In the genomic region with DNA sequence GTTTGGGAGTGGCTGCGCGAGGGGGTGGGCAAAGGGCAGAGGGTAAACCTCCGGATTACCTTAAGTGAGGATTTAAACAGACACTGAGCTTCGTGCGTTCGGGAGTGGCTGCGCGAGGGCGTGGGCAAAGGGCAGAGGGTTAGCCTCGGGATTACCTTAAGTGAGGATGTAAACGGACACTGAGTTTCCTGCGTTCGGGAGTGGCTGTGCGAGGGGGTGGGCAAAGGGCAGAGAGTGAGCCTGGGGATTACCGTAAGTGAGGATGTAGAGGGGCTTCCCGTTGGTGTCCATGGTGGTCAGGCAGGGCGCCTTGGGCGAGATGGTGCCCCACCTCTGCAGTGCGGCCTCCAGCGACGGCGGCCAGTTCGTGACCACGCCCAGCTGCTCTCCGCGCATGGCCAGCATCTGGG, we compare ENCODE assay signal across 23 cellular contexts.
DNase-seq lines count a peak whose midpoint lies in the region; ATAC-seq and TF ChIP-seq lines count a peak whose summit lies in the region.
"Had no signal": no experiment of that assay in that cellular context is flagged by ENCODE, and none has a peak within 500 bp of the region (broad histone marks: within the 10 kb centered on the region; RNA-seq: fewer than 3 reads in every experiment).

No MANE protein-coding gene starts in this region.

- H3K4me3 Mint-ChIP-seq in activated T-cell treated with anti-CD3 and anti-CD28 coated beads, Interleukin-2, amount 50 U/mL, for 4 hours: no peak overlapping the region
- no peak overlapping the region for H3K4me3 Mint-ChIP-seq in activated CD8-positive, alpha-beta memory T cell treated with anti-CD3 and anti-CD28 coated beads, Interleukin-2, amount 10 ng/mL, durations not matched to agents 7 days and 5 days
- H3K4me3 Mint-ChIP-seq: CD8-positive, alpha-beta T cell had no signal

- DNase-seq in ELF-1 (ENCODE audit: low read depth, low spot score) (peak; percentile 44), WERI-Rb-1 (peak; percentile 54), left kidney (ENCODE audit: low read depth, low spot score) (peak; percentile 46), neuronal stem cell (ENCODE audit: low spot score) (no peak), MM.1S (no peak)
- no peak for DNase-seq in activated T-cell treated with anti-CD3 and anti-CD28 coated beads, Interleukin-2, amount 50 U/mL, for 4 hours
- DNase-seq in stimulated activated naive CD4-positive, alpha-beta T cell (lab: John Stamatoyannopoulos, UW): no peak
- no peak for DNase-seq in activated CD8-positive, alpha-beta memory T cell treated with anti-CD3 and anti-CD28 coated beads, Interleukin-2, amount 10 ng/mL, durations not matched to agents 7 days and 5 days
- DNase-seq: 8988T; AML-193; C1 segment of cervical spinal cord; Calu3; CD8-positive, alpha-beta T cell; DMS153; IMR-90; NCI-H1105; NCI-H2029 treated with DMSO at 0.1 percent for 48 hours; NCI-H226; NCI-H510A treated with DMSO at 0.1 percent for 48 hours; NCI-H774; Right ventricle myocardium superior had no signal

- peaks cover 14% of the 10 kb centered on the region for H3K36me3 Mint-ChIP-seq in activated T-cell treated with anti-CD3 and anti-CD28 coated beads, Interleukin-2, amount 50 U/mL, for 4 hours (ENCODE audit: insufficient read depth)
- no peaks in the 10 kb centered on the region for H3K36me3 Mint-ChIP-seq in activated CD8-positive, alpha-beta memory T cell treated with anti-CD3 and anti-CD28 coated beads, Interleukin-2, amount 10 ng/mL, durations not matched to agents 7 days and 5 days

- no peaks in the 10 kb centered on the region for H3K9me2 ChIP-seq in MM.1S (replicated peaks; ENCODE audit: insufficient read depth, low read length)

- H2BK12ac ChIP-seq in neuronal stem cell (ENCODE audit: low read length): no peak overlapping the region

- H2AK5ac ChIP-seq in neuronal stem cell (ENCODE audit: low read depth, low read length): no peak overlapping the region

- CTCF ChIA-PET in activated CD8-positive, alpha-beta memory T cell treated with anti-CD3 and anti-CD28 coated beads, Interleukin-2, amount 10 ng/mL, durations not matched to agents 7 days and 5 days (lab: Charles Lee): no interaction called here

- no peaks in the 10 kb centered on the region for H3K27me3 Mint-ChIP-seq in activated T-cell treated with anti-CD3 and anti-CD28 coated beads, Interleukin-2, amount 50 U/mL, for 4 hours (ENCODE audit: low read depth)
- peaks cover 4% of the 10 kb centered on the region for H3K27me3 Mint-ChIP-seq in activated CD8-positive, alpha-beta memory T cell treated with anti-CD3 and anti-CD28 coated beads, Interleukin-2, amount 10 ng/mL, durations not matched to agents 7 days and 5 days

- H4K91ac ChIP-seq in neuronal stem cell (ENCODE audit: low read depth, low read length, poor library complexity): no peak overlapping the region

- H3K9me3 ChIP-seq in WERI-Rb-1 (ENCODE audit: severe bottlenecking) (no peaks in the 10 kb centered on the region), neuronal stem cell (replicated peaks in 1 of 2; ENCODE audit: control insufficient read depth in 2 of 2, insufficient read depth in 1 of 2, low read depth in 1 of 2, low read length in 2 of 2) (no peaks in the 10 kb centered on the region), MM.1S (replicated peaks; ENCODE audit: insufficient read depth, low read length) (no peaks in the 10 kb centered on the region)
- H3K9me3 ChIP-seq: HAP-1 had no signal

- H3K4me1 ChIP-seq in neuronal stem cell (ENCODE audit: control insufficient read depth in 2 of 2, insufficient read depth in 1 of 2, low read depth in 1 of 2, low read length in 2 of 2) (peaks cover 0 to 7% of the 10 kb centered on the region in 2 donors), MM.1S (ENCODE audit: low read length) (no peaks in the 10 kb centered on the region)

- H3K79me2 ChIP-seq in MM.1S (ENCODE audit: low read length): no peaks in the 10 kb centered on the region

- no peak overlapping the region for H2BK15ac ChIP-seq in neuronal stem cell (ENCODE audit: low read length)

- H3K27me3 ChIP-seq in WERI-Rb-1 (ENCODE audit: insufficient read depth, low read depth, severe bottlenecking): no peaks in the 10 kb centered on the region
- no peaks in the 10 kb centered on the region for H3K27me3 ChIP-seq in neuronal stem cell (ENCODE audit: control insufficient read depth in 3 of 3, insufficient read depth in 3 of 3, low read depth in 1 of 3, low read length in 3 of 3)
- H3K27me3 ChIP-seq in MM.1S (replicated peaks; ENCODE audit: insufficient read depth, low read length): no peaks in the 10 kb centered on the region

- no peaks in the 10 kb centered on the region for H4K20me1 ChIP-seq in MM.1S (ENCODE audit: insufficient read depth, low read length)

- TF ChIP-seq CTCF in WERI-Rb-1 (IDR thresholded peaks at IDR 0.05; ENCODE audit: low read depth, low read length) (no peak), MM.1S (IDR thresholded peaks at IDR 0.05; ENCODE audit: low read length) (no peak)

- no CpG with 5 or more reads among the region's 26 CpGs for WGBS in neuronal stem cell (ENCODE audit: extremely low coverage in 2 of 2, insufficient read length in 2 of 2, insufficient replicate concordance in 1 of 2), 2 donors

- H3F3A ChIP-seq in MM.1S (ENCODE audit: insufficient read depth, low read length): no peaks in the 10 kb centered on the region

- H3K4ac ChIP-seq in neuronal stem cell (ENCODE audit: low read length): no peak overlapping the region

- H3K27ac Mint-ChIP-seq in activated CD8-positive, alpha-beta memory T cell treated with anti-CD3 and anti-CD28 coated beads, Interleukin-2, amount 10 ng/mL, durations not matched to agents 7 days and 5 days: no peak overlapping the region
- H3K27ac Mint-ChIP-seq: CD8-positive, alpha-beta T cell had no signal

- no peaks in the 10 kb centered on the region for H3K4me1 Mint-ChIP-seq in activated T-cell treated with anti-CD3 and anti-CD28 coated beads, Interleukin-2, amount 50 U/mL, for 4 hours (ENCODE audit: low read depth)
- no peaks in the 10 kb centered on the region for H3K4me1 Mint-ChIP-seq in activated CD8-positive, alpha-beta memory T cell treated with anti-CD3 and anti-CD28 coated beads, Interleukin-2, amount 10 ng/mL, durations not matched to agents 7 days and 5 days

- H3K27ac ChIP-seq in WERI-Rb-1: no peak overlapping the region
- no peak overlapping the region for H3K27ac ChIP-seq in neuronal stem cell (replicated peaks; ENCODE audit: low read length)
- no peak overlapping the region for H3K27ac ChIP-seq in MM.1S (ENCODE audit: low read length)
- H3K27ac ChIP-seq: KMS-11 had no signal

- no peak overlapping the region for H3K4me2 ChIP-seq in neuronal stem cell (ENCODE audit: insufficient read depth, low read length, poor library complexity, severe bottlenecking)
- no peak overlapping the region for H3K4me2 ChIP-seq in MM.1S (ENCODE audit: low read depth, low read length)
- H3K4me2 ChIP-seq: KMS-11 had no signal

- H2BK5ac ChIP-seq in neuronal stem cell (ENCODE audit: low read length): no peak overlapping the region

- no peaks in the 10 kb centered on the region for H3K9me3 Mint-ChIP-seq in activated T-cell treated with anti-CD3 and anti-CD28 coated beads, Interleukin-2, amount 50 U/mL, for 4 hours
- H3K9me3 Mint-ChIP-seq in activated CD8-positive, alpha-beta memory T cell treated with anti-CD3 and anti-CD28 coated beads, Interleukin-2, amount 10 ng/mL, durations not matched to agents 7 days and 5 days (ENCODE audit: low read depth): no peaks in the 10 kb centered on the region
- H3K9me3 Mint-ChIP-seq: CD8-positive, alpha-beta T cell had no signal

- H3K79me1 ChIP-seq in neuronal stem cell (ENCODE audit: low read depth, low read length): peaks cover 4% of the 10 kb centered on the region

- H3K14ac ChIP-seq in neuronal stem cell (ENCODE audit: low read length): peak overlapping the region; percentile 63

- H3K36me3 ChIP-seq in WERI-Rb-1: 0 out of 2 replicates have a peak, but pooled peaks cover 2% of the 10 kb centered on the region
- peaks cover 22 to 85% of the 10 kb centered on the region in 2 donors for H3K36me3 ChIP-seq in neuronal stem cell (replicated peaks in 1 of 2; ENCODE audit: control insufficient read depth in 2 of 2, insufficient read depth in 2 of 2, low read length in 2 of 2)
- H3K36me3 ChIP-seq in MM.1S (replicated peaks; ENCODE audit: insufficient read depth, low read length): no peaks in the 10 kb centered on the region
- H3K36me3 ChIP-seq: HAP-1 had no signal

- H2AFZ ChIP-seq in neuronal stem cell (ENCODE audit: low read length) (no peak overlapping the region), MM.1S (ENCODE audit: low read length) (no peak overlapping the region)

- H3K9ac ChIP-seq in neuronal stem cell (ENCODE audit: low read depth, low read length, poor library complexity) (peak overlapping the region; percentile 30), MM.1S (ENCODE audit: low read length) (no peak overlapping the region)
- H3K9ac ChIP-seq: KMS-11 had no signal

- H4K8ac ChIP-seq in neuronal stem cell (ENCODE audit: low read depth, low read length): no peak overlapping the region

- H3K4me3 ChIP-seq in WERI-Rb-1 (ENCODE audit: low read depth, low read length) (no peak overlapping the region), neuronal stem cell (ENCODE audit: low read length in 2 of 2) (no peak overlapping the region), MM.1S (ENCODE audit: low read length) (no peak overlapping the region)
- H3K4me3 ChIP-seq: HAP-1 had no signal

- H3K23ac ChIP-seq in neuronal stem cell (ENCODE audit: low read depth, low read length, poor library complexity): peak overlapping the region; percentile 44

- no peak for ATAC-seq in activated T-cell treated with anti-CD3 and anti-CD28 coated beads, Interleukin-2, amount 50 U/mL, for 4 hours
- ATAC-seq in activated CD8-positive, alpha-beta memory T cell treated with anti-CD3 and anti-CD28 coated beads, Interleukin-2, amount 10 ng/mL, durations not matched to agents 7 days and 5 days: no peak
- ATAC-seq: CD8-positive, alpha-beta T cell had no signal

- H2BK120ac ChIP-seq in neuronal stem cell (ENCODE audit: low read depth, low read length): no peak overlapping the region

- peak overlapping the region; percentile 44 for H3K18ac ChIP-seq in neuronal stem cell (ENCODE audit: low read length)

Comparison
In these comparisons a context has a peak if more than half of its experiments do, and no peak if none do; other contexts are left out.
1. DNase-seq: peak in ELF-1 (single experiment), WERI-Rb-1 (single experiment) and left kidney (single experiment); none in neuronal stem cell (single experiment), activated T-cell treated with anti-CD3 and anti-CD28 coated beads, Interleukin-2, amount 50 U/mL, for 4 hours (single experiment), stimulated activated naive CD4-positive, alpha-beta T cell (0 of 6), MM.1S (single experiment) and activated CD8-positive, alpha-beta memory T cell treated with anti-CD3 and anti-CD28 coated beads, Interleukin-2, amount 10 ng/mL, durations not matched to agents 7 days and 5 days (single experiment).